15 cellular contexts compared by ENCODE assay signal in genomic region chr17:43927936-43928328, GRCh38. TPM values are rescaled to one million over a fixed set of nuclear protein-coding genes. Genes with fewer than 3 reads are reported as not detected.
DNase-seq lines count a peak whose midpoint lies in the region; ATAC-seq and TF ChIP-seq lines count a peak whose summit lies in the region.
"Not testable (repeated sequence)": the region's sequence is repeated elsewhere in the genome, so short reads cannot be mapped to it uniquely, and the experiment has no call there.
"Had no signal": no experiment of that assay in that cellular context is flagged by ENCODE, and none has a peak within 500 bp of the region (broad histone marks: within the 10 kb centered on the region; RNA-seq: fewer than 3 reads in every experiment).

No MANE protein-coding gene starts in this region.

- H3K9me2 ChIP-seq in hepatocyte (replicated peaks; ENCODE audit: insufficient read depth), result not testable (repeated sequence)

- not testable (repeated sequence) for H3K9me3 ChIP-seq in CD4-positive, CD25-positive, alpha-beta regulatory T cell (ENCODE audit: control insufficient read depth in 2 of 2, low read length in 2 of 2); hepatocyte (ENCODE audit: low read depth)
- peaks cover 19% of the 10 kb centered on the region for H3K9me3 ChIP-seq in WERI-Rb-1 (ENCODE audit: severe bottlenecking)

- not testable (repeated sequence) for H2AFZ ChIP-seq in hepatocyte

- 27% methylated on average over 5 of the region's 5 CpGs for WGBS in hepatocyte (ENCODE audit: low lambda C conversion rate, missing lambda C conversion rate)

- not testable (repeated sequence) for H3K27me3 ChIP-seq in CD4-positive, CD25-positive, alpha-beta regulatory T cell (ENCODE audit: control insufficient read depth, insufficient read depth, low read length); hepatocyte
- H3K27me3 ChIP-seq in WERI-Rb-1 (ENCODE audit: insufficient read depth, low read depth, severe bottlenecking), result peaks cover 41% of the 10 kb centered on the region

- not testable (repeated sequence) for TF ChIP-seq CTCF in WERI-Rb-1 (IDR thresholded peaks at IDR 0.05; ENCODE audit: low read depth, low read length); hepatocyte (IDR thresholded peaks at IDR 0.05; ENCODE audit: poor library complexity)

- peak in 1 of 3 donors; percentile 44 for DNase-seq in CD4-positive, CD25-positive, alpha-beta regulatory T cell
- not testable (repeated sequence) for DNase-seq in WERI-Rb-1; activated T-cell treated with anti-CD3 and anti-CD28 coated beads, Interleukin-2, amount 50 U/mL, for 4 hours; activated naive CD8-positive, alpha-beta T cell treated with anti-CD3 and anti-CD28 coated beads, Interleukin-2, amount 50 U/mL, for 24 hours; hepatocyte (ENCODE audit: low spot score); natural killer cell treated with Interleukin-12 subunit alpha and Interleukin-12 subunit beta and Interleukin-15 and Interleukin-18, amount 100 ng/mL, for 72 hours (ENCODE audit: low spot score)

- not testable (repeated sequence) for H4K20me1 ChIP-seq in hepatocyte (ENCODE audit: insufficient read depth, poor library complexity, severe bottlenecking)

- peak overlapping the region; percentile 66 to 96 (median 84) for H3K27ac Mint-ChIP-seq in CD4-positive, CD25-positive, alpha-beta regulatory T cell
- H3K27ac Mint-ChIP-seq in IgD-negative memory B cell; activated naive CD8-positive, alpha-beta T cell treated with anti-CD3 and anti-CD28 coated beads, Interleukin-2, amount 50 U/mL, for 24 hours; stimulated activated memory B cell treated with anti-CD40 and anti-IgM and Interleukin-4, amounts not matched to agents 10 μg/mL and 1 μg/mL and 100 μg/mL, for 72 hours: not testable (repeated sequence)
- peak overlapping the region in 1 of 2 donors; percentile 5 for H3K27ac Mint-ChIP-seq in natural killer cell treated with Interleukin-12 subunit alpha and Interleukin-12 subunit beta and Interleukin-15 and Interleukin-18, amount 100 ng/mL, for 72 hours

- peaks cover 10 to 21% (median 18%) of the 10 kb centered on the region in 4 donors for H3K4me1 Mint-ChIP-seq in CD4-positive, CD25-positive, alpha-beta regulatory T cell
- not testable (repeated sequence) for H3K4me1 Mint-ChIP-seq in IgD-negative memory B cell
- peaks cover 20% of the 10 kb centered on the region for H3K4me1 Mint-ChIP-seq in activated T-cell treated with anti-CD3 and anti-CD28 coated beads, Interleukin-2, amount 50 U/mL, for 4 hours (ENCODE audit: low read depth)
- H3K4me1 Mint-ChIP-seq in activated naive CD8-positive, alpha-beta T cell treated with anti-CD3 and anti-CD28 coated beads, Interleukin-2, amount 50 U/mL, for 24 hours, result peaks cover 26% of the 10 kb centered on the region
- H3K4me1 Mint-ChIP-seq in natural killer cell treated with Interleukin-12 subunit alpha and Interleukin-12 subunit beta and Interleukin-15 and Interleukin-18, amount 100 ng/mL, for 72 hours (ENCODE audit: low read depth in 2 of 2), result peaks cover 8 to 11% of the 10 kb centered on the region in 2 donors
- H3K4me1 Mint-ChIP-seq in stimulated activated memory B cell treated with anti-CD40 and anti-IgM and Interleukin-4, amounts not matched to agents 10 μg/mL and 1 μg/mL and 100 μg/mL, for 72 hours, result peaks cover 13% of the 10 kb centered on the region

- H3K4me2 ChIP-seq in hepatocyte, result peak overlapping the region; percentile 82

- not testable (repeated sequence) for H3K79me2 ChIP-seq in hepatocyte

- H3K36me3 Mint-ChIP-seq in CD4-positive, CD25-positive, alpha-beta regulatory T cell; IgD-negative memory B cell; activated T-cell treated with anti-CD3 and anti-CD28 coated beads, Interleukin-2, amount 50 U/mL, for 4 hours (ENCODE audit: insufficient read depth); activated naive CD8-positive, alpha-beta T cell treated with anti-CD3 and anti-CD28 coated beads, Interleukin-2, amount 50 U/mL, for 24 hours (ENCODE audit: low read depth); natural killer cell treated with Interleukin-12 subunit alpha and Interleukin-12 subunit beta and Interleukin-15 and Interleukin-18, amount 100 ng/mL, for 72 hours; stimulated activated memory B cell treated with anti-CD40 and anti-IgM and Interleukin-4, amounts not matched to agents 10 μg/mL and 1 μg/mL and 100 μg/mL, for 72 hours: not testable (repeated sequence)

- H3K9me3 Mint-ChIP-seq in CD4-positive, CD25-positive, alpha-beta regulatory T cell; IgD-negative memory B cell; activated T-cell treated with anti-CD3 and anti-CD28 coated beads, Interleukin-2, amount 50 U/mL, for 4 hours; activated naive CD8-positive, alpha-beta T cell treated with anti-CD3 and anti-CD28 coated beads, Interleukin-2, amount 50 U/mL, for 24 hours; natural killer cell treated with Interleukin-12 subunit alpha and Interleukin-12 subunit beta and Interleukin-15 and Interleukin-18, amount 100 ng/mL, for 72 hours; stimulated activated memory B cell treated with anti-CD40 and anti-IgM and Interleukin-4, amounts not matched to agents 10 μg/mL and 1 μg/mL and 100 μg/mL, for 72 hours: not testable (repeated sequence)

- H3K36me3 ChIP-seq in CD4-positive, CD25-positive, alpha-beta regulatory T cell (ENCODE audit: control insufficient read depth, insufficient read depth, low read length); WERI-Rb-1; hepatocyte (replicated peaks; ENCODE audit: insufficient read depth, low read depth): not testable (repeated sequence)

- H3K4me1 ChIP-seq in CD4-positive, CD25-positive, alpha-beta regulatory T cell (ENCODE audit: control insufficient read depth, insufficient read depth, low read length, poor library complexity, severe bottlenecking), result peaks cover 20% of the 10 kb centered on the region
- peaks cover 24% of the 10 kb centered on the region for H3K4me1 ChIP-seq in hepatocyte (ENCODE audit: insufficient read depth)

- not testable (repeated sequence) for H3K27me3 Mint-ChIP-seq in CD4-positive, CD25-positive, alpha-beta regulatory T cell; activated T-cell treated with anti-CD3 and anti-CD28 coated beads, Interleukin-2, amount 50 U/mL, for 4 hours (ENCODE audit: low read depth); activated naive CD8-positive, alpha-beta T cell treated with anti-CD3 and anti-CD28 coated beads, Interleukin-2, amount 50 U/mL, for 24 hours
- peaks cover 31% of the 10 kb centered on the region for H3K27me3 Mint-ChIP-seq in IgD-negative memory B cell
- H3K27me3 Mint-ChIP-seq in natural killer cell treated with Interleukin-12 subunit alpha and Interleukin-12 subunit beta and Interleukin-15 and Interleukin-18, amount 100 ng/mL, for 72 hours, result peaks cover 0 to 12% of the 10 kb centered on the region in 2 donors
- H3K27me3 Mint-ChIP-seq in stimulated activated memory B cell treated with anti-CD40 and anti-IgM and Interleukin-4, amounts not matched to agents 10 μg/mL and 1 μg/mL and 100 μg/mL, for 72 hours, result peaks cover 78% of the 10 kb centered on the region

- H3K4me3 ChIP-seq in CD4-positive, CD25-positive, alpha-beta regulatory T cell (ENCODE audit: low read depth, low read length), result peak overlapping the region; percentile 79
- H3K4me3 ChIP-seq in WERI-Rb-1 (ENCODE audit: low read depth, low read length), result peak overlapping the region; percentile 43
- H3K4me3 ChIP-seq in hepatocyte, result not testable (repeated sequence)

- peak; percentile 81 to 89 for ATAC-seq in CD4-positive, CD25-positive, alpha-beta regulatory T cell (ENCODE audit: low read depth in 2 of 2)
- ATAC-seq in activated T-cell treated with anti-CD3 and anti-CD28 coated beads, Interleukin-2, amount 50 U/mL, for 4 hours, result peak; percentile 83 to 86
- ATAC-seq in activated naive CD8-positive, alpha-beta T cell treated with anti-CD3 and anti-CD28 coated beads, Interleukin-2, amount 50 U/mL, for 24 hours, result peak; percentile 60
- peak in 1 of 2 donors; percentile 71 for ATAC-seq in natural killer cell treated with Interleukin-12 subunit alpha and Interleukin-12 subunit beta and Interleukin-15 and Interleukin-18, amount 100 ng/mL, for 72 hours
- ATAC-seq in stimulated activated memory B cell treated with anti-CD40 and anti-IgM and Interleukin-4, amounts not matched to agents 10 μg/mL and 1 μg/mL and 100 μg/mL, for 72 hours, result not testable (repeated sequence)

- H3K27ac ChIP-seq in CD4-positive, CD25-positive, alpha-beta regulatory T cell (ENCODE audit: insufficient read depth, low read length, poor library complexity, severe bottlenecking), result peak overlapping the region; percentile 14
- H3K27ac ChIP-seq in WERI-Rb-1, hepatocyte: not testable (repeated sequence)

- H3K4me3 Mint-ChIP-seq in CD4-positive, CD25-positive, alpha-beta regulatory T cell, result peak overlapping the region; percentile 77 to 94 (median 89)
- H3K4me3 Mint-ChIP-seq in IgD-negative memory B cell, result peak overlapping the region; percentile 13 to 91 (median 79)
- peak overlapping the region; percentile 77 for H3K4me3 Mint-ChIP-seq in activated T-cell treated with anti-CD3 and anti-CD28 coated beads, Interleukin-2, amount 50 U/mL, for 4 hours
- H3K4me3 Mint-ChIP-seq in activated naive CD8-positive, alpha-beta T cell treated with anti-CD3 and anti-CD28 coated beads, Interleukin-2, amount 50 U/mL, for 24 hours, result peak overlapping the region; percentile 57
- peak overlapping the region; percentile 71 for H3K4me3 Mint-ChIP-seq in natural killer cell treated with Interleukin-12 subunit alpha and Interleukin-12 subunit beta and Interleukin-15 and Interleukin-18, amount 100 ng/mL, for 72 hours
- peak overlapping the region; percentile 64 for H3K4me3 Mint-ChIP-seq in stimulated activated memory B cell treated with anti-CD40 and anti-IgM and Interleukin-4, amounts not matched to agents 10 μg/mL and 1 μg/mL and 100 μg/mL, for 72 hours

RNA-seq across cellular contexts. Expression of gene PPY, which starts 14.3 kb away (rescaled TPM):
- not detected for total RNA-seq in CD4-positive, CD25-positive, alpha-beta regulatory T cell
- not detected for polyA plus RNA-seq in CD4-positive, CD25-positive, alpha-beta regulatory T cell
- not detected for polyA plus RNA-seq in IgD-negative memory B cell
- not detected for total RNA-seq in activated T-cell treated with anti-CD3 and anti-CD28 coated beads, Interleukin-2, amount 50 U/mL, for 4 hours
- total RNA-seq in hepatocyte, result not detected in 2 replicates
- polyA plus RNA-seq in hepatocyte, result not detected in 2 replicates
- total RNA-seq in natural killer cell treated with Interleukin-12 subunit alpha and Interleukin-12 subunit beta and Interleukin-15 and Interleukin-18, amount 100 ng/mL, for 72 hours, result not detected
- total RNA-seq: A172, ascending aorta, dermis microvascular lymphatic vessel endothelial cell, Peyer's patch, right lobe of liver, subcutaneous adipose tissue, ureter had no signal

RNA-seq across cellular contexts. Expression of gene MPP2, which starts 20.6 kb away (rescaled TPM):
- total RNA-seq in CD4-positive, CD25-positive, alpha-beta regulatory T cell, result 1.6 TPM
- under 1 TPM in 1 of 4 donors, not detected in 3; 0.47 TPM for polyA plus RNA-seq in CD4-positive, CD25-positive, alpha-beta regulatory T cell
- polyA plus RNA-seq in IgD-negative memory B cell, result 0.18 TPM
- total RNA-seq in activated T-cell treated with anti-CD3 and anti-CD28 coated beads, Interleukin-2, amount 50 U/mL, for 4 hours, result under 1 TPM; 0.21 to 0.91 (median 0.54) TPM
- 1.3 and 4.1 TPM in 2 replicates for total RNA-seq in hepatocyte
- 1.1 and 1.4 TPM in 2 replicates for polyA plus RNA-seq in hepatocyte
- under 1 TPM; 0.47 to 0.64 TPM for total RNA-seq in natural killer cell treated with Interleukin-12 subunit alpha and Interleukin-12 subunit beta and Interleukin-15 and Interleukin-18, amount 100 ng/mL, for 72 hours

RNA-seq across cellular contexts. Expression of gene PYY, which starts 25.8 kb away (rescaled TPM):
- total RNA-seq in CD4-positive, CD25-positive, alpha-beta regulatory T cell, result not detected
- polyA plus RNA-seq in CD4-positive, CD25-positive, alpha-beta regulatory T cell, result not detected
- polyA plus RNA-seq in IgD-negative memory B cell, result not detected
- not detected for total RNA-seq in activated T-cell treated with anti-CD3 and anti-CD28 coated beads, Interleukin-2, amount 50 U/mL, for 4 hours
- 3.2 TPM in 1 of 2 replicates, not detected in the other for total RNA-seq in hepatocyte
- polyA plus RNA-seq in hepatocyte, result 0.28 and 16.9 TPM in 2 replicates
- not detected for total RNA-seq in natural killer cell treated with Interleukin-12 subunit alpha and Interleukin-12 subunit beta and Interleukin-15 and Interleukin-18, amount 100 ng/mL, for 72 hours
- total RNA-seq: A172, ascending aorta, dermis microvascular lymphatic vessel endothelial cell, right lobe of liver, subcutaneous adipose tissue, ureter had no signal
